ENCODE assay signal across 9 cellular contexts in the genomic region with DNA sequence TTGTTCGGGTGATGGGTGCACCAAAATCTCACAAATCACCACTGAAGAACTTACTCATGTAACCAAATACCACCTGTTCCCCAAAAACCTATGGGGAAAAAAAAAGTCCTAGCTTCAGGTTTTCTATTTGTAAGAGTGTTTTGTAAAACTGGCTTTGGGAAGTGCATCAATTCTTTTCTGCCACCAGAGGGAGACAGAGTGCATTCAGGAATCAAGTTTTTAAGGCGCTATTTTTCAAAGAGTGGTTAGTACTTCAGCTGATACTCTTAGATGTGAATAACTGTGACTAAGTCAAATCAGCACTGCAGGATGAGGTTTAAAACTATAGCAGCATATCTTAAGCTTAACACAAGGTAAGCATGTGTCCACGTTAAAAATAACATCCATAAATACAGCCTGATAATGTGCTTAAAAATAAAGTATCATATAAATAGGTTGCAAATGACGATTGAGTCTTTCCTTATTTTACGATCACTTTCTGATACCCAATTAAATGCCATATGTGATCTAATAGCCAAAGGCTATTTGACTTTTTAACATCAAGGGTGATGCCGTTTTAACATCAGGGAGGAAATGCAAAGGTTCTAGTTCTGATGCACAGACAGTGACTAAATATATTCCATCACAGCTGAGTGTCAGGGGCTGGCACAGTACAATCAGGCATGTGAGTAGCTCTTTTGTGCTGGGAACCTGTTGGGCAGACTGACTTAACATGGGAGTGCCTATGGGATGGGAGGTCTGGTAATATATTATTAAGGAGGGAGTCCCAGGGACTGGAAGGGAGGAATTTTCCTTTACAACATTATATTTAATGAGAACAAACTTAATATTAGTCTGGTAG. TPM values are rescaled to one million over a fixed set of nuclear protein-coding genes. Genes with fewer than 3 reads are reported as not detected.
DNase-seq lines count a peak whose midpoint lies in the region; ATAC-seq, FAIRE-seq and TF ChIP-seq lines count a peak whose summit lies in the region.
"Had no signal": no experiment of that assay in that cellular context is flagged by ENCODE, and none has a peak within 500 bp of the region (broad histone marks: within the 10 kb centered on the region; RNA-seq: fewer than 3 reads in every experiment).

No MANE protein-coding gene starts in this region.

- H3K4me1 Mint-ChIP-seq in CD14-positive monocyte: peaks cover 8% of the 10 kb centered on the region

- no peak overlapping the region for H3K4me3 Mint-ChIP-seq in CD14-positive monocyte

- no peak for TF ChIP-seq POLR2A in GM12892 (IDR thresholded peaks at IDR 0.05; ENCODE audit: low read depth, low read length)
- TF ChIP-seq POLR2A in right lobe of liver (IDR thresholded peaks at IDR 0.05): no peak

- no peaks in the 10 kb centered on the region for H3K36me3 Mint-ChIP-seq in CD14-positive monocyte

- H3K27ac Mint-ChIP-seq in CD14-positive monocyte: peak overlapping the region in 1 of 7 donors; percentile 25

- DNase-seq in CD14-positive monocyte (ENCODE audit: low spot score): no peak
- peak; percentile 23 for DNase-seq in GM12892 (ENCODE audit: insufficient read length)
- DNase-seq in NOMO-1 treated with dmso at 0.1 percent for 144 hours (lab: John Stamatoyannopoulos, UW; ENCODE audit: unreplicated experiment): peak; percentile 17
- DNase-seq in choroid plexus epithelial cell (ENCODE audit: low read depth): peak; percentile 83
- no peak for DNase-seq in right lobe of liver
- no peak for DNase-seq in activated effector memory CD4-positive, alpha-beta T cell treated with Interleukin-2 at 50 U/mL for 16 hours
- DNase-seq in NCI-H187 treated with DMSO at 0.1 percent for 48 hours (lab: John Stamatoyannopoulos, UW): no peak

- intact Hi-C loops in CD14-positive monocyte (cut with micrococcal nuclease): loop anchor here in 1 of 2 donors (5.0 kb wide), 1 partner anchor 248 kb away; no protein-coding TSS in a partner anchor
- intact Hi-C loops in right lobe of liver (cut with DNase I): no loop called here

- H3K9me3 Mint-ChIP-seq in CD14-positive monocyte: peaks cover 0 to 5% (median 0%) of the 10 kb centered on the region in 7 donors

- no peaks in the 10 kb centered on the region for H3K9me3 ChIP-seq in right lobe of liver

- H3K27ac ChIP-seq in right lobe of liver: no peak overlapping the region
- H3K27ac ChIP-seq: SK-N-MC had no signal

- FAIRE-seq in GM12892 (lab: Jason Lieb, UNC): no peak

- no peaks in the 10 kb centered on the region for H3K27me3 ChIP-seq in right lobe of liver

- ATAC-seq in right lobe of liver (peak in 3 of 4 donors; percentile 47 to 70 (median 65)), HG03025 (IDR thresholded peaks at IDR 0.05; ENCODE audit: low FRiP score, unreplicated experiment) (no peak)

- WGBS in right lobe of liver (ENCODE audit: insufficient coverage, low coverage, low lambda C conversion rate, missing lambda C conversion rate): 37% methylated on average over 6 of the region's 6 CpGs

- peaks cover 27 to 30% (median 28%) of the 10 kb centered on the region in 3 donors for H3K27me3 Mint-ChIP-seq in CD14-positive monocyte (ENCODE audit: low read depth in 3 of 3)

- peak; percentile 86 for TF ChIP-seq CTCF in CD14-positive monocyte (IDR thresholded peaks at IDR 0.05)
- TF ChIP-seq CTCF in choroid plexus epithelial cell (conservative IDR thresholded peaks at IDR 0.05; ENCODE audit: low read depth, low read length): peak; percentile 83
- TF ChIP-seq CTCF in right lobe of liver (IDR thresholded peaks at IDR 0.05): peak; percentile 73 to 96 (median 92)

- H3K4me1 ChIP-seq in right lobe of liver: no peaks in the 10 kb centered on the region

- H3K4me3 ChIP-seq in choroid plexus epithelial cell (ENCODE audit: low read depth, low read length) (no peak overlapping the region), right lobe of liver (no peak overlapping the region)
- H3K4me3 ChIP-seq: SK-N-MC had no signal

- H3K36me3 ChIP-seq in right lobe of liver: no peaks in the 10 kb centered on the region

RNA-seq across cellular contexts. Expression of a gene that starts 10.6 kb away (rescaled TPM):
- not detected for polyA plus RNA-seq in CD14-positive monocyte
- not detected for polyA plus RNA-seq in GM12892 (2012; ENCODE audit: missing spikeins)
- not detected for total RNA-seq in right lobe of liver

Comparison
In these comparisons a context has a peak if more than half of its experiments do, and no peak if none do; other contexts are left out.
1. DNase-seq: peak in GM12892 (single experiment), NOMO-1 treated with dmso at 0.1 percent for 144 hours (single experiment) and choroid plexus epithelial cell (single experiment); none in CD14-positive monocyte (single experiment), right lobe of liver (0 of 3), activated effector memory CD4-positive, alpha-beta T cell treated with Interleukin-2 at 50 U/mL for 16 hours (single experiment) and NCI-H187 treated with DMSO at 0.1 percent for 48 hours (single experiment).
2. Peak in every context shown above with its lines, with median percentiles within 50 percentile points of each other: CTCF ChIP-seq.